Comparison of ENCODE assay signal across 8 cellular contexts in the genomic region with DNA sequence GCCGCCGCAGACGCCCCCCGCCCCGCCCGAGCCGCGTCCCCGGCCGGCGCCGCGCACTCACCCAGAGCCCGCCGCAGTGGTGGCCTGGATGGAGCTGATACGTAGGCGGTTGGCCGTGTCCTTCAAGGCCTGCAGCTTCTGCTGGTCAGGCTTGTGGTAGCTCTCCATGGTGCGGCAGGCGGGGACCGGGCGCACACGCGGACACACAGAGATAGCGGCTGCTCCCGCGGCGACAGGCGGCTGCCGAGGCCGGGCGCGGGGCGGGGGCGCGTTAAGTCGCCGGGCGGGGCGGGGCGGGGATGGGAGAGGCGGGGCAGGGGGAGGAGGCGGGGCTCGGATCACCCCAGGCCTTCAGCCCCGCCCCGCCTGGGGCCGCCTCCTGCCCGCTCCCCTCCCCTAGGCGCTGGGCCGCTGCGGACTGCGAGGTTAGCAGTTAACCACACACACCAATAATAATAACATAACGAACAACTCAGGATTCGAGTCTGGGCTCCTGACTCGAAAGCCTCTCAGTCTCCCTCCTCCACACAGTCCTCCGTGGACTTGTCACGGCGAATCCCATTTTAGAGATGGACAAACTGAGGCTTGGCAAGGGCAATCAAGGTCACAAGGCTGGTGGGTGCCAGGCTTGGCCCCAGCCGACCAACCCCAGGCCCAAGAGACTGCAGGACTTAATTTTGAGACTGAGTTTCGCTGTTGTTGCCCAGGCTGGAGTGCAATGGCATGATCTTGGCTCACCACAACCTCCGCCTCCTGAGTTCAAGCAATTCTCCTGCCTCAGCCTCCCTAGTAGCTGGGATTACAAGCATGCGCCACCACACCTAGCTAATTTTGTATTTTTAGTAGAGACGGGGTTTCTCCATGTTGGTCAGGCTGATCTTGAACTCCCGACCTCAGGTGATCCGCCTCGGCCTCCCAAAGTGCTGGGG. TPM values are rescaled to one million over a fixed set of nuclear protein-coding genes. Genes with fewer than 3 reads are reported as not detected.
DNase-seq lines count a peak whose midpoint lies in the region; ATAC-seq, FAIRE-seq and TF ChIP-seq lines count a peak whose summit lies in the region.

A gene with protein sequence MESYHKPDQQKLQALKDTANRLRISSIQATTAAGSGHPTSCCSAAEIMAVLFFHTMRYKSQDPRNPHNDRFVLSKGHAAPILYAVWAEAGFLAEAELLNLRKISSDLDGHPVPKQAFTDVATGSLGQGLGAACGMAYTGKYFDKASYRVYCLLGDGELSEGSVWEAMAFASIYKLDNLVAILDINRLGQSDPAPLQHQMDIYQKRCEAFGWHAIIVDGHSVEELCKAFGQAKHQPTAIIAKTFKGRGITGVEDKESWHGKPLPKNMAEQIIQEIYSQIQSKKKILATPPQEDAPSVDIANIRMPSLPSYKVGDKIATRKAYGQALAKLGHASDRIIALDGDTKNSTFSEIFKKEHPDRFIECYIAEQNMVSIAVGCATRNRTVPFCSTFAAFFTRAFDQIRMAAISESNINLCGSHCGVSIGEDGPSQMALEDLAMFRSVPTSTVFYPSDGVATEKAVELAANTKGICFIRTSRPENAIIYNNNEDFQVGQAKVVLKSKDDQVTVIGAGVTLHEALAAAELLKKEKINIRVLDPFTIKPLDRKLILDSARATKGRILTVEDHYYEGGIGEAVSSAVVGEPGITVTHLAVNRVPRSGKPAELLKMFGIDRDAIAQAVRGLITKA (minus strand): TSS at position 248 of the 929 bp plus-strand sequence. CDS start 80 bp downstream, at position 168.

- no peak for FAIRE-seq in astrocyte (lab: Jason Lieb, UNC)

- peak within 1 kb of the TSS; percentile 89 for H3K9ac ChIP-seq in astrocyte (ENCODE audit: low read length)

- H3K4me2 ChIP-seq in astrocyte (ENCODE audit: low read length) (peak within 1 kb of the TSS; percentile 100), hepatocyte (peak within 1 kb of the TSS; percentile 99)

- H3K36me3 Mint-ChIP-seq in astrocyte (ENCODE audit: low read depth, unreplicated experiment) = peaks cover 6% of the 10 kb centered on the region

- H3K9me3 ChIP-seq in astrocyte (ENCODE audit: insufficient read depth, low read depth, low read length) (no peaks in the 10 kb centered on the region), hepatocyte (ENCODE audit: low read depth) (no peaks in the 10 kb centered on the region)

- H2AFZ ChIP-seq in astrocyte (ENCODE audit: low read depth, low read length) (peak within 1 kb of the TSS; percentile 64), hepatocyte (peak within 1 kb of the TSS; percentile 78)

- 30% methylated on average over 30 of the region's 66 CpGs for WGBS in hepatocyte (ENCODE audit: low lambda C conversion rate, missing lambda C conversion rate)

- H3K27me3 ChIP-seq in astrocyte (ENCODE audit: insufficient read depth, low read length) (no peaks in the 10 kb centered on the region), hepatocyte (no peaks in the 10 kb centered on the region)

- H3K27ac Mint-ChIP-seq in astrocyte (ENCODE audit: unreplicated experiment) = no peak within 1 kb of the TSS

- peaks cover 26% of the 10 kb centered on the region for H3K4me1 Mint-ChIP-seq in astrocyte (ENCODE audit: low read depth, unreplicated experiment)

- peaks cover 48% of the 10 kb centered on the region for H3K79me2 ChIP-seq in astrocyte (ENCODE audit: insufficient read depth, low read length)
- peaks cover 43% of the 10 kb centered on the region for H3K79me2 ChIP-seq in hepatocyte

- H3K4me3 ChIP-seq in GM12864 (ENCODE audit: low read depth, low read length) (peak within 1 kb of the TSS; percentile 92), astrocyte (ENCODE audit: insufficient read depth, low read depth, low read length) (peak within 1 kb of the TSS; percentile 93), hepatocyte (peak within 1 kb of the TSS; percentile 92)

- H3K27me3 Mint-ChIP-seq in astrocyte (ENCODE audit: low read depth, unreplicated experiment) = peaks cover 7% of the 10 kb centered on the region

- DNase-seq in GM12864 (ENCODE audit: low read depth) (peak; percentile 41), NCI-H1092 treated with DMSO at 0.1 percent for 48 hours (lab: John Stamatoyannopoulos, UW) (peak; percentile 60), T-helper 9 cell (peak; percentile 73), astrocyte (ENCODE audit: low read depth) (peak; percentile 69), hepatocyte (ENCODE audit: low spot score) (peak; percentile 96), retina (peak; percentile 85)

- H3K36me3 ChIP-seq in astrocyte (ENCODE audit: insufficient read depth, low read length) (peaks cover 2% of the 10 kb centered on the region), hepatocyte (replicated peaks; ENCODE audit: insufficient read depth, low read depth) (no peaks in the 10 kb centered on the region)

- peak within 1 kb of the TSS; percentile 95 for H3K4me3 Mint-ChIP-seq in astrocyte (ENCODE audit: unreplicated experiment)

- peak within 1 kb of the TSS; percentile 54 for H3K27ac ChIP-seq in astrocyte (ENCODE audit: low read depth, low read length)
- H3K27ac ChIP-seq in hepatocyte = peak within 1 kb of the TSS; percentile 92

- no peaks in the 10 kb centered on the region for H3K9me2 ChIP-seq in hepatocyte (replicated peaks; ENCODE audit: insufficient read depth)

- ATAC-seq in HG02588 (IDR thresholded peaks at IDR 0.05; ENCODE audit: unreplicated experiment) (peak; percentile 63), GM18870 (IDR thresholded peaks at IDR 0.05; ENCODE audit: unreplicated experiment) (no peak)

- H3K4me1 ChIP-seq in astrocyte (ENCODE audit: insufficient read depth, low read length) = peaks cover 16% of the 10 kb centered on the region
- H3K4me1 ChIP-seq in hepatocyte (ENCODE audit: insufficient read depth) = peaks cover 21% of the 10 kb centered on the region

- H4K20me1 ChIP-seq in astrocyte (ENCODE audit: insufficient read depth, low read length) = peaks cover 44% of the 10 kb centered on the region
- peaks cover 34% of the 10 kb centered on the region for H4K20me1 ChIP-seq in hepatocyte (ENCODE audit: insufficient read depth, poor library complexity, severe bottlenecking)

- TF ChIP-seq CTCF in GM12864 (IDR thresholded peaks at IDR 0.05; ENCODE audit: low read depth, low read length, missing control alignments) = no peak
- TF ChIP-seq CTCF in astrocyte (IDR thresholded peaks at IDR 0.05; ENCODE audit: insufficient read depth, low read depth, low read length) = no peak
- TF ChIP-seq CTCF in hepatocyte (IDR thresholded peaks at IDR 0.05; ENCODE audit: poor library complexity) = no peak

- no peaks in the 10 kb centered on the region for H3K9me3 Mint-ChIP-seq in astrocyte (ENCODE audit: unreplicated experiment)

RNA-seq across cellular contexts. Expression of the gene that starts here (rescaled TPM):
- total RNA-seq in astrocyte (265 and 318 TPM in 2 replicates), hepatocyte (222 and 265 TPM in 2 replicates)
- polyA plus RNA-seq in hepatocyte = 136 and 149 TPM in 2 replicates

Comparison
In these comparisons a context has a peak if more than half of its experiments do, and no peak if none do; other contexts are left out.
1. DNase-seq: peak in every context shown above with its lines; median percentile 96 in hepatocyte; 85 in retina; 73 in T-helper 9 cell; 69 in astrocyte; 60 in NCI-H1092 treated with DMSO at 0.1 percent for 48 hours; 41 in GM12864.